11 cellular contexts compared by ENCODE assay signal in genomic region chr6:85459224-85459901, GRCh38. TPM values are rescaled to one million over a fixed set of nuclear protein-coding genes. Genes with fewer than 3 reads are reported as not detected.
DNase-seq lines count a peak whose midpoint lies in the region; ATAC-seq and TF ChIP-seq lines count a peak whose summit lies in the region.
"Had no signal": no experiment of that assay in that cellular context is flagged by ENCODE, and none has a peak within 500 bp of the region (broad histone marks: within the 10 kb centered on the region; RNA-seq: fewer than 3 reads in every experiment).

No MANE protein-coding gene starts in this region.

- DNase-seq in ELR (ENCODE audit: low read depth) (peak; percentile 93), SW480 (ENCODE audit: low spot score) (peak; percentile 41), fibroblast of lung (ENCODE audit: low read depth in 2 of 2) (peak; percentile 70 to 94), sciatic nerve (ENCODE audit: low spot score) (no peak), NCI-H187 (lab: John Stamatoyannopoulos, UW) (no peak)
- no peak for DNase-seq in activated naive CD4-positive, alpha-beta T cell (lab: John Stamatoyannopoulos, UW)
- DNase-seq: stimulated activated naive CD4-positive, alpha-beta T cell treated with Interleukin-2 at 50 U/mL for 16 hours had no signal

- H3K36me3 ChIP-seq in fibroblast of lung (ENCODE audit: control insufficient read depth, insufficient read depth, low read length), result no peaks in the 10 kb centered on the region

- H3K9ac ChIP-seq in fibroblast of lung (ENCODE audit: insufficient read depth, low read length), result no peak overlapping the region
- H3K9ac ChIP-seq: KMS-11, parathyroid adenoma had no signal

- H3K79me2 ChIP-seq in fibroblast of lung (ENCODE audit: control insufficient read depth, insufficient read depth, low read length), result peaks cover 75% of the 10 kb centered on the region
- H3K79me2 ChIP-seq: parathyroid adenoma had no signal

- no peak overlapping the region for H3K4me3 ChIP-seq in fibroblast of lung (replicated peaks in 1 of 4; ENCODE audit: control extremely low read depth in 1 of 4, insufficient read depth in 1 of 4, low read depth in 3 of 4, low read length in 4 of 4)

- intact Hi-C loops in sciatic nerve (cut with DNase I), result no loop called here

- peaks cover 51% of the 10 kb centered on the region for H3K4me1 ChIP-seq in fibroblast of lung (ENCODE audit: control insufficient read depth, extremely low read depth, insufficient read depth, low read length)
- H3K4me1 ChIP-seq: parathyroid adenoma had no signal

- no peaks in the 10 kb centered on the region for H3K9me3 ChIP-seq in fibroblast of lung (ENCODE audit: control insufficient read depth, insufficient read depth, low read depth, low read length)

- peak overlapping the region; percentile 48 for H3K4me2 ChIP-seq in fibroblast of lung (ENCODE audit: extremely low read depth, insufficient read depth, low read length)

- peak; percentile 63 for ATAC-seq in sciatic nerve
- ATAC-seq in GM19351 (IDR thresholded peaks at IDR 0.05; ENCODE audit: unreplicated experiment), result no peak
- ATAC-seq in GM21737 (IDR thresholded peaks at IDR 0.05; ENCODE audit: unreplicated experiment), result no peak

- TF ChIP-seq CTCF in fibroblast of lung (conservative IDR thresholded peaks at IDR 0.05 in 1 of 2, IDR thresholded peaks at IDR 0.05 in 1 of 2; ENCODE audit: low read depth in 1 of 2, low read length in 2 of 2), result no peak

- H4K20me1 ChIP-seq in fibroblast of lung (ENCODE audit: control insufficient read depth, extremely low read depth, insufficient read depth, low read length), result no peaks in the 10 kb centered on the region

- no peak overlapping the region for H2AFZ ChIP-seq in fibroblast of lung (ENCODE audit: low read length)
- H2AFZ ChIP-seq: parathyroid adenoma had no signal

- H3K27me3 ChIP-seq in fibroblast of lung (ENCODE audit: control insufficient read depth, insufficient read depth, low read length), result no peaks in the 10 kb centered on the region

- peak overlapping the region; percentile 35 for H3K27ac ChIP-seq in fibroblast of lung (ENCODE audit: insufficient read depth, low read length)
- H3K27ac ChIP-seq: parathyroid adenoma had no signal

RNA-seq across cellular contexts. Expression of gene NT5E, which starts 9.5 kb away (rescaled TPM):
- total RNA-seq in fibroblast of lung (111 and 257 TPM in 2 replicates), sciatic nerve (52.7 TPM)
- polyA plus RNA-seq in fibroblast of lung, result 217 and 324 TPM in 2 replicates
- 125 and 203 TPM in 2 replicates for polyA plus RNA-seq in fibroblast of lung (2012)
- 43.7 and 113 TPM in 2 replicates for polyA minus RNA-seq in fibroblast of lung (ENCODE audit: low replicate concordance)

Comparison
In these comparisons a context has a peak if more than half of its experiments do, and no peak if none do; other contexts are left out.
1. DNase-seq: peak in ELR (single experiment), SW480 (single experiment) and fibroblast of lung (2 of 2); none in sciatic nerve (single experiment), NCI-H187 (0 of 2) and activated naive CD4-positive, alpha-beta T cell (0 of 4).